9 cellular contexts compared by ENCODE assay signal in genomic region chr20:30811896-30812671, GRCh38.
DNase-seq lines count a peak whose midpoint lies in the region; ATAC-seq and TF ChIP-seq lines count a peak whose summit lies in the region.
"Had no signal": no experiment of that assay in that cellular context is flagged by ENCODE, and none has a peak within 500 bp of the region (broad histone marks: within the 10 kb centered on the region; RNA-seq: fewer than 3 reads in every experiment).

No MANE protein-coding gene starts in this region.

- intact Hi-C loops in Calu3 (cut with micrococcal nuclease; ENCODE audit: unreplicated experiment), result no loop called here

- H3K27me3 Mint-ChIP-seq in HFFc6 (ENCODE audit: insufficient read depth) (peaks cover 14% of the 10 kb centered on the region), glutamatergic neuron (ENCODE audit: unreplicated experiment) (peaks cover 9% of the 10 kb centered on the region), Calu3 (ENCODE audit: unreplicated experiment) (no peaks in the 10 kb centered on the region), osteocyte (ENCODE audit: unreplicated experiment) (no peaks in the 10 kb centered on the region)
- peaks cover 8% of the 10 kb centered on the region for H3K27me3 Mint-ChIP-seq in stimulated activated memory B cell treated with anti-CD40 and anti-IgM and Interleukin-4, amounts not matched to agents 10 μg/mL and 1 μg/mL and 100 μg/mL, for 72 hours

- H3K36me3 Mint-ChIP-seq in HFFc6 (ENCODE audit: low read depth) (peaks cover 14% of the 10 kb centered on the region), glutamatergic neuron (ENCODE audit: unreplicated experiment) (peaks cover 9% of the 10 kb centered on the region), Calu3 (ENCODE audit: insufficient read depth, unreplicated experiment) (no peaks in the 10 kb centered on the region), osteocyte (ENCODE audit: unreplicated experiment) (no peaks in the 10 kb centered on the region)
- no peaks in the 10 kb centered on the region for H3K36me3 Mint-ChIP-seq in stimulated activated memory B cell treated with anti-CD40 and anti-IgM and Interleukin-4, amounts not matched to agents 10 μg/mL and 1 μg/mL and 100 μg/mL, for 72 hours

- H3K9me3 Mint-ChIP-seq in HFFc6 (peaks cover 21% of the 10 kb centered on the region), glutamatergic neuron (ENCODE audit: unreplicated experiment) (peaks cover 14% of the 10 kb centered on the region), Calu3 (ENCODE audit: low read depth, unreplicated experiment) (peaks cover 9% of the 10 kb centered on the region), osteocyte (ENCODE audit: unreplicated experiment) (peaks cover 15% of the 10 kb centered on the region)
- H3K9me3 Mint-ChIP-seq in stimulated activated memory B cell treated with anti-CD40 and anti-IgM and Interleukin-4, amounts not matched to agents 10 μg/mL and 1 μg/mL and 100 μg/mL, for 72 hours, result peaks cover 8% of the 10 kb centered on the region

- H3K4me3 Mint-ChIP-seq in HFFc6, result no peak overlapping the region
- no peak overlapping the region for H3K4me3 Mint-ChIP-seq in glutamatergic neuron (ENCODE audit: unreplicated experiment)
- H3K4me3 Mint-ChIP-seq in stimulated activated memory B cell treated with anti-CD40 and anti-IgM and Interleukin-4, amounts not matched to agents 10 μg/mL and 1 μg/mL and 100 μg/mL, for 72 hours, result no peak overlapping the region
- H3K4me3 Mint-ChIP-seq in Calu3 (ENCODE audit: low read depth, unreplicated experiment), result no peak overlapping the region
- H3K4me3 Mint-ChIP-seq in osteocyte (ENCODE audit: unreplicated experiment), result no peak overlapping the region

- no peaks in the 10 kb centered on the region for H3K4me1 ChIP-seq in RWPE2 (ENCODE audit: insufficient read depth, poor library complexity, severe bottlenecking)
- H3K4me1 ChIP-seq: adrenal gland had no signal

- ATAC-seq in RWPE2 (ENCODE audit: low read depth), result peak; percentile 61
- peak; percentile 74 for ATAC-seq in stimulated activated memory B cell treated with anti-CD40 and anti-IgM and Interleukin-4, amounts not matched to agents 10 μg/mL and 1 μg/mL and 100 μg/mL, for 72 hours

- H3K4me1 Mint-ChIP-seq in HFFc6 (ENCODE audit: low read depth) (no peaks in the 10 kb centered on the region), glutamatergic neuron (ENCODE audit: low read depth, unreplicated experiment) (no peaks in the 10 kb centered on the region), Calu3 (ENCODE audit: low read depth, unreplicated experiment) (no peaks in the 10 kb centered on the region), osteocyte (ENCODE audit: unreplicated experiment) (no peaks in the 10 kb centered on the region)
- no peaks in the 10 kb centered on the region for H3K4me1 Mint-ChIP-seq in stimulated activated memory B cell treated with anti-CD40 and anti-IgM and Interleukin-4, amounts not matched to agents 10 μg/mL and 1 μg/mL and 100 μg/mL, for 72 hours

- no peaks in the 10 kb centered on the region for H3K36me3 ChIP-seq in RWPE2 (ENCODE audit: low read depth)
- H3K36me3 ChIP-seq: adrenal gland had no signal

- H3K27ac Mint-ChIP-seq in HFFc6, result no peak overlapping the region
- no peak overlapping the region for H3K27ac Mint-ChIP-seq in glutamatergic neuron (ENCODE audit: unreplicated experiment)
- no peak overlapping the region for H3K27ac Mint-ChIP-seq in stimulated activated memory B cell treated with anti-CD40 and anti-IgM and Interleukin-4, amounts not matched to agents 10 μg/mL and 1 μg/mL and 100 μg/mL, for 72 hours
- no peak overlapping the region for H3K27ac Mint-ChIP-seq in Calu3 (ENCODE audit: unreplicated experiment)
- H3K27ac Mint-ChIP-seq in osteocyte (ENCODE audit: unreplicated experiment), result no peak overlapping the region

- no TSS peak for BruUV-seq in Calu3 (replicated peaks; lab: Mats Ljungman, UMichigan)

- no peak overlapping the region for H3K27ac ChIP-seq in RWPE2 (ENCODE audit: poor library complexity, severe bottlenecking)
- H3K27ac ChIP-seq: adrenal gland had no signal

- no peak for TF ChIP-seq CTCF in HFFc6 (IDR thresholded peaks at IDR 0.05)
- no peak for TF ChIP-seq CTCF in RWPE2 (IDR thresholded peaks at IDR 0.05; ENCODE audit: poor library complexity, severe bottlenecking)
- TF ChIP-seq CTCF in glutamatergic neuron (IDR thresholded peaks at IDR 0.05; ENCODE audit: partially characterized antibody, unreplicated experiment), result no peak
- no peak for TF ChIP-seq CTCF in Calu3 (IDR thresholded peaks at IDR 0.05; ENCODE audit: unreplicated experiment)
- TF ChIP-seq CTCF in osteocyte (IDR thresholded peaks at IDR 0.05), result no peak

- H3K27me3 ChIP-seq in RWPE2 (ENCODE audit: insufficient read depth, poor library complexity, severe bottlenecking), result no peaks in the 10 kb centered on the region
- H3K27me3 ChIP-seq: adrenal gland had no signal

- no peak overlapping the region for H3K4me3 ChIP-seq in RWPE2 (ENCODE audit: severe bottlenecking)
- H3K4me3 ChIP-seq: adrenal gland had no signal

- peaks cover 6% of the 10 kb centered on the region for H3K9me3 ChIP-seq in RWPE2 (ENCODE audit: severe bottlenecking)
- H3K9me3 ChIP-seq: adrenal gland had no signal

- CTCF ChIA-PET in Calu3 (lab: Charles Lee), result no interaction called here

- DNase-seq in EH (ENCODE audit: low read depth) (peak; percentile 61), HFFc6 (peak; percentile 44), RWPE2 (ENCODE audit: low spot score) (peak; percentile 85), glutamatergic neuron (peak; percentile 35), Calu3 (no peak), osteocyte (ENCODE audit: extremely low spot score, unreplicated experiment) (no peak), SKM-1 treated with dmso at 0.1 percent for 144 hours (lab: John Stamatoyannopoulos, UW; ENCODE audit: unreplicated experiment) (no peak)

Comparison
In these comparisons a context has a peak if more than half of its experiments do, and no peak if none do; other contexts are left out.
1. DNase-seq: peak in EH (single experiment), HFFc6 (single experiment), RWPE2 (single experiment) and glutamatergic neuron (single experiment); none in Calu3 (single experiment), osteocyte (single experiment) and SKM-1 treated with dmso at 0.1 percent for 144 hours (single experiment).